9 cellular contexts compared by ENCODE assay signal in genomic region chrX:22136711-22137110, GRCh38.
A peak's percentile ranks its signal among the peaks of the same experiment; 100 is the strongest.
DNase-seq lines count a peak whose midpoint lies in the region; ATAC-seq and TF ChIP-seq lines count a peak whose summit lies in the region.
"Had no signal": no experiment of that assay in that cellular context is flagged by ENCODE, and none has a peak within 500 bp of the region (broad histone marks: within the 10 kb centered on the region; RNA-seq: fewer than 3 reads in every experiment).

No MANE protein-coding gene starts in this region.

- peaks cover 9 to 10% of the 10 kb centered on the region in 2 donors for H3K4me1 ChIP-seq in thoracic aorta (ENCODE audit: control insufficient read depth in 1 of 2, low read depth in 2 of 2)

- TF ChIP-seq CTCF in thoracic aorta (IDR thresholded peaks at IDR 0.05) = no peak

- H3K27ac ChIP-seq in thoracic aorta = peak overlapping the region in 1 of 2 donors; percentile 68

- ATAC-seq in SK-N-SH treated with all-trans-retinoic acid at 6 μM for 48 hours = peak; percentile 18
- ATAC-seq in thoracic aorta (ENCODE audit: insufficient number of reproducible peaks, low FRiP score, low read depth) = no peak

- peak overlapping the region; percentile 47 for H3K4me3 ChIP-seq in thoracic aorta

- H3K36me3 ChIP-seq in thoracic aorta = no peaks in the 10 kb centered on the region

- no peaks in the 10 kb centered on the region for H3K27me3 ChIP-seq in thoracic aorta (replicated peaks; ENCODE audit: insufficient read depth)

- DNase-seq in DMS53 (lab: John Stamatoyannopoulos, UW) = peak; percentile 56
- DNase-seq in DMS53 treated with DMSO at 0.1 percent for 48 hours (lab: John Stamatoyannopoulos, UW; ENCODE audit: unreplicated experiment) = no peak
- peak; percentile 64 for DNase-seq in fibroblast of gingiva (ENCODE audit: low read depth)
- DNase-seq in thoracic aorta (ENCODE audit: low spot score) = no peak
- DNase-seq in NCI-H774 (lab: John Stamatoyannopoulos, UW) = no peak
- no peak for DNase-seq in putamen (ENCODE audit: low spot score)
- no peak for DNase-seq in OCI-M1 (lab: John Stamatoyannopoulos, UW)
- DNase-seq: NCI-H524 treated with DMSO at 0.1 percent for 48 hours had no signal

- no peaks in the 10 kb centered on the region for H3K9me3 ChIP-seq in thoracic aorta

TF ChIP-seq in SK-N-SH treated with all-trans-retinoic acid at 6 μM for 48 hours, 23 proteins besides CTCF, POLR2A, EP300 and RAD21:
- TF ChIP-seq ZNF70 (CRISPR knock-in tag; IDR thresholded peaks at IDR 0.05) (no peak), ISL1 (CRISPR knock-in tag; IDR thresholded peaks at IDR 0.05) (no peak), ZFP30 (CRISPR knock-in tag; IDR thresholded peaks at IDR 0.05) (no peak), ESRRG (CRISPR knock-in tag; IDR thresholded peaks at IDR 0.05) (no peak), POU6F1 (CRISPR knock-in tag; IDR thresholded peaks at IDR 0.05; ENCODE audit: borderline replicate concordance, low read depth) (no peak), TCF4 (CRISPR knock-in tag; IDR thresholded peaks at IDR 0.05; ENCODE audit: borderline replicate concordance) (no peak), RARB (CRISPR knock-in tag; IDR thresholded peaks at IDR 0.05) (no peak), OSR1 (CRISPR knock-in tag; IDR thresholded peaks at IDR 0.05) (no peak), PPARA (CRISPR knock-in tag; IDR thresholded peaks at IDR 0.05; ENCODE audit: borderline replicate concordance) (no peak), ARNTL (CRISPR knock-in tag; IDR thresholded peaks at IDR 0.05; ENCODE audit: borderline replicate concordance, low read depth) (no peak), GLIS3 (CRISPR knock-in tag; IDR thresholded peaks at IDR 0.05) (no peak), TOX (CRISPR knock-in tag; IDR thresholded peaks at IDR 0.05; ENCODE audit: borderline replicate concordance) (no peak), BACH2 (CRISPR knock-in tag; IDR thresholded peaks at IDR 0.05; ENCODE audit: borderline replicate concordance) (no peak), SNAI2 (CRISPR knock-in tag; IDR thresholded peaks at IDR 0.05) (no peak), CSDC2 (CRISPR knock-in tag; IDR thresholded peaks at IDR 0.05) (no peak), ZFP3 (CRISPR knock-in tag; IDR thresholded peaks at IDR 0.05) (no peak), ZC3H10 (CRISPR knock-in tag; IDR thresholded peaks at IDR 0.05) (no peak), CREB5 (CRISPR knock-in tag; IDR thresholded peaks at IDR 0.05; ENCODE audit: low read depth) (no peak)

Comparison
In these comparisons a context has a peak if more than half of its experiments do, and no peak if none do; other contexts are left out.
1. DNase-seq: peak in DMS53 (single experiment) and fibroblast of gingiva (single experiment); none in DMS53 treated with DMSO at 0.1 percent for 48 hours (single experiment), thoracic aorta (single experiment), NCI-H774 (single experiment), putamen (single experiment) and OCI-M1 (single experiment).